In genomic region chr4:183657564-183657963, GRCh38 we compare ENCODE assay signal across 9 cellular contexts. TPM values are rescaled to one million over a fixed set of nuclear protein-coding genes. Genes with fewer than 3 reads are reported as not detected.
DNase-seq lines count a peak whose midpoint lies in the region; ATAC-seq and TF ChIP-seq lines count a peak whose summit lies in the region.
"Had no signal": no experiment of that assay in that cellular context is flagged by ENCODE, and none has a peak within 500 bp of the region (broad histone marks: within the 10 kb centered on the region; RNA-seq: fewer than 3 reads in every experiment).

No MANE protein-coding gene starts in this region.

- peaks cover 0 to 22% (median 14%) of the 10 kb centered on the region in 3 donors for H3K36me3 ChIP-seq in skeletal muscle tissue (ENCODE audit: control insufficient read depth in 3 of 3, insufficient read depth in 3 of 3, low read length in 3 of 3)

- no peak for TF ChIP-seq CTCF in epithelial cell of proximal tubule (conservative IDR thresholded peaks at IDR 0.05; ENCODE audit: low read depth, low read length)

- no peaks in the 10 kb centered on the region for H3K9me3 ChIP-seq in skeletal muscle tissue (ENCODE audit: control insufficient read depth in 3 of 3, low read length in 3 of 3)

- H3K36me3 Mint-ChIP-seq in T-helper 1 cell treated with Interleukin-12 subunit alpha and Interleukin-12 subunit beta and Interleukin-4 antibody, amounts not matched to agents 30 μg/mL and 1 μg/mL, for 36 hours (ENCODE audit: low read depth) = peaks cover 15% of the 10 kb centered on the region

- H3K9ac ChIP-seq in skeletal muscle tissue (ENCODE audit: low read depth in 1 of 3, low read length in 3 of 3) = peak overlapping the region in 2 of 3 donors; percentile 83 to 97

- ATAC-seq in GM18861 (IDR thresholded peaks at IDR 0.05; ENCODE audit: unreplicated experiment) = no peak
- no peak for ATAC-seq in left lobe of liver

- no peaks in the 10 kb centered on the region for H3K9me3 Mint-ChIP-seq in T-helper 1 cell treated with Interleukin-12 subunit alpha and Interleukin-12 subunit beta and Interleukin-4 antibody, amounts not matched to agents 30 μg/mL and 1 μg/mL, for 36 hours

- peak overlapping the region; percentile 49 for H3K27ac Mint-ChIP-seq in T-helper 1 cell treated with Interleukin-12 subunit alpha and Interleukin-12 subunit beta and Interleukin-4 antibody, amounts not matched to agents 30 μg/mL and 1 μg/mL, for 36 hours

- H3K27ac ChIP-seq in skeletal muscle tissue (ENCODE audit: low read depth, low read length) = no peak overlapping the region

- no peak for DNase-seq in T-helper 1 cell
- DNase-seq in RKO (ENCODE audit: low spot score) = peak; percentile 25
- DNase-seq in epithelial cell of proximal tubule (ENCODE audit: low read depth) = no peak
- DNase-seq in DMS79 treated with DMSO at 0.1 percent for 48 hours (lab: John Stamatoyannopoulos, UW) = no peak
- no peak for DNase-seq in left lobe of liver (ENCODE audit: low spot score)
- DNase-seq: NCI-H2029 treated with DMSO at 0.1 percent for 48 hours had no signal

- peaks cover 8 to 11% (median 11%) of the 10 kb centered on the region in 3 donors for H3K4me1 ChIP-seq in skeletal muscle tissue (ENCODE audit: control insufficient read depth in 3 of 3, insufficient read depth in 3 of 3, low read length in 3 of 3)

- peak overlapping the region; percentile 98 for H3K4me3 Mint-ChIP-seq in T-helper 1 cell treated with Interleukin-12 subunit alpha and Interleukin-12 subunit beta and Interleukin-4 antibody, amounts not matched to agents 30 μg/mL and 1 μg/mL, for 36 hours

- H3K4me3 ChIP-seq in epithelial cell of proximal tubule (ENCODE audit: low read depth, low read length) (peak overlapping the region; percentile 69), skeletal muscle tissue (ENCODE audit: low read length in 3 of 3) (peak overlapping the region in 2 of 3 donors; percentile 92 to 97)

- H3K27me3 Mint-ChIP-seq in T-helper 1 cell treated with Interleukin-12 subunit alpha and Interleukin-12 subunit beta and Interleukin-4 antibody, amounts not matched to agents 30 μg/mL and 1 μg/mL, for 36 hours (ENCODE audit: low read depth) = no peaks in the 10 kb centered on the region

- H3K27me3 ChIP-seq in skeletal muscle tissue (ENCODE audit: control insufficient read depth in 3 of 3, insufficient read depth in 3 of 3, low read length in 3 of 3) = no peaks in the 10 kb centered on the region

- H3K4me1 Mint-ChIP-seq in T-helper 1 cell treated with Interleukin-12 subunit alpha and Interleukin-12 subunit beta and Interleukin-4 antibody, amounts not matched to agents 30 μg/mL and 1 μg/mL, for 36 hours (ENCODE audit: low read depth) = peaks cover 26% of the 10 kb centered on the region

RNA-seq across cellular contexts. Expression of gene RWDD4, which starts 1.4 kb away (rescaled TPM):
- total RNA-seq in epithelial cell of proximal tubule = 17.2 and 24.2 TPM in 2 replicates
- total RNA-seq in skeletal muscle tissue = 13.6 TPM
- total RNA-seq in left lobe of liver = 7.9 TPM

RNA-seq across cellular contexts. Expression of gene TRAPPC11, which starts 1.5 kb away (rescaled TPM):
- 15.8 and 38.1 TPM in 2 replicates for total RNA-seq in epithelial cell of proximal tubule
- 41.8 TPM for total RNA-seq in skeletal muscle tissue
- total RNA-seq in left lobe of liver = 15.6 TPM
